Comparison of ENCODE assay signal across 8 cellular contexts in genomic region chr5:121962347-121962670, GRCh38. TPM values are rescaled to one million over a fixed set of nuclear protein-coding genes. Genes with fewer than 3 reads are reported as not detected.
A peak's percentile ranks its signal among the peaks of the same experiment; 100 is the strongest.
DNase-seq lines count a peak whose midpoint lies in the region; ATAC-seq and TF ChIP-seq lines count a peak whose summit lies in the region.

No MANE protein-coding gene starts in this region.

- intact Hi-C loops in Panc1 (cut with micrococcal nuclease; ENCODE audit: unreplicated experiment), result no loop called here

- in situ Hi-C loops in Panc1 (cut with HindIII; ENCODE audit: low pct_unique_long_range_greater_than_20kb, low sequenced_read_pairs), result no loop called here

- no peak for TF ChIP-seq CTCF in Panc1 (IDR thresholded peaks at IDR 0.05)
- no peak for TF ChIP-seq CTCF in fibroblast of mammary gland (conservative IDR thresholded peaks at IDR 0.05; ENCODE audit: control insufficient read depth, insufficient read depth, low read depth, low read length)

- H3K27ac ChIP-seq in Panc1 (ENCODE audit: low read length), result peak overlapping the region; percentile 91

- H3K9me3 ChIP-seq in Panc1 (ENCODE audit: control insufficient read depth, insufficient read depth, low read depth, low read length), result no peaks in the 10 kb centered on the region

- ATAC-seq in activated CD4-positive, CD25-positive, alpha-beta regulatory T cell treated with anti-CD3 and anti-CD28 coated beads, Interleukin-2, amount 50 U/mL, for 24 hours, result peak; percentile 39 to 55
- ATAC-seq in HG02798 (IDR thresholded peaks at IDR 0.05; ENCODE audit: poor library complexity, unreplicated experiment), result peak; percentile 49
- ATAC-seq in Panc1, result no peak

- POLR2A ChIA-PET in Panc1 (lab: Charles Lee), result interaction anchor here (0.5 to 0.7 kb wide), 2 partner anchors 105 to 829 kb away, joined by 3 read pairs; no protein-coding TSS in a partner anchor

- DNase-seq in activated CD4-positive, CD25-positive, alpha-beta regulatory T cell (lab: John Stamatoyannopoulos, UW), result no peak
- DNase-seq in Panc1 (ENCODE audit: low read depth, low spot score) (no peak), fibroblast of mammary gland (ENCODE audit: low read depth) (no peak), skeletal muscle cell (ENCODE audit: low read depth) (no peak), medulla oblongata (ENCODE audit: extremely low spot score) (no peak), GOT3 (lab: John Stamatoyannopoulos, UW) (no peak)

- no peaks in the 10 kb centered on the region for H3K27me3 ChIP-seq in Panc1 (ENCODE audit: control insufficient read depth, insufficient read depth, low read length)

- CTCF ChIA-PET in Panc1 (lab: Charles Lee), result interaction anchor here (0.7 kb wide), 1 partner anchor 38 kb away, joined by 3 read pairs; no protein-coding TSS in a partner anchor

- H3K36me3 ChIP-seq in Panc1 (ENCODE audit: control insufficient read depth, insufficient read depth, low read length), result peaks cover 3% of the 10 kb centered on the region; the same call in 1 of the 2 replicates

- peaks cover 6% of the 10 kb centered on the region; the same call in 1 of the 2 replicates for H3K4me1 ChIP-seq in Panc1 (ENCODE audit: control insufficient read depth, insufficient read depth, low read length)

- TSS peak; percentile 88 for BruUV-seq in Panc1 (replicated peaks; lab: Mats Ljungman, UMichigan)

- H3K4me3 ChIP-seq in Panc1 (ENCODE audit: low read depth in 2 of 2, low read length in 2 of 2) (peak overlapping the region; percentile 95 to 98), fibroblast of mammary gland (ENCODE audit: control insufficient read depth, low read depth, low read length) (peak overlapping the region; percentile 85), skeletal muscle cell (ENCODE audit: low read depth, low read length) (peak overlapping the region; percentile 99)

RNA-seq across cellular contexts. Expression of gene SRFBP1, which starts 0.5 kb away (rescaled TPM):
- 17.0 TPM for total RNA-seq in Panc1 (2021; ENCODE audit: unreplicated experiment)
- polyA plus RNA-seq in Panc1 (2012; ENCODE audit: insufficient read length), result 3.9 TPM
